In the genomic region with DNA sequence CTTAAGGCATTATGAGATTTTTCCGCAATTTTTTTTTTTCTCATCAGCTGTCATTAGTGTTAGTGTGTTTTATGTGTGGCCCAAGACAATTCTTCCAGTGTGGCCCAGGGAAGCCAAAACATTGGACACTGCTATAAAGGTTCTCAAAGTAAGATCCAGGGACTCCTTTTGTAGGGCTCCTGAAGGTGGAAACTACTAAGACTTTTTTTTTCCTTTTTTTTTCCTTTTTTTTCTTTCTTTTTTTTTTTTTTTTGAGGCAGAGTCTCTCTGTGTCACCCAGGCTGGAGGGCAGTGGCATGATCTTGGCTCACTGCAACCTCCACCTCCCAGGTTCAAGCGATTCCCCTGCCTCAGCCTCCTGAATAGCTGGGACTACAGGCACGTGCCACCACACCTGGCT, we compare ENCODE assay signal across 7 cellular contexts. TPM values are rescaled to one million over a fixed set of nuclear protein-coding genes. Genes with fewer than 3 reads are reported as not detected.
"Had no signal": no experiment of that assay in that cellular context is flagged by ENCODE, and none has a peak within 500 bp of the region (broad histone marks: within the 10 kb centered on the region; RNA-seq: fewer than 3 reads in every experiment).

No MANE protein-coding gene starts in this region.

RNA-seq across cellular contexts. Expression of a gene that starts 3.1 kb away (rescaled TPM):
- total RNA-seq: LHCN-M2, MCF 10A, NCI-H460, Right ventricle myocardium inferior, RPMI7951, SJSA1 had no signal
- polyA plus RNA-seq: SK-N-SH had no signal

RNA-seq across cellular contexts. Expression of a gene that starts 6.5 kb away (rescaled TPM):
- total RNA-seq: LHCN-M2, MCF 10A, NCI-H460, Right ventricle myocardium inferior, RPMI7951 had no signal
- polyA plus RNA-seq: SK-N-SH had no signal

RNA-seq across cellular contexts. Expression of a gene that starts 43.5 kb away (rescaled TPM):
- total RNA-seq: NCI-H460 had no signal
